1 cellular context compared by ENCODE assay signal in genomic region chr7:8133188-8133848, GRCh38.
TF ChIP-seq lines count a peak whose summit lies in the region.

No MANE protein-coding gene starts in this region.

TF ChIP-seq in GM23338, 12 proteins besides CTCF, POLR2A, EP300 and RAD21 (continued from another document):
- TF ChIP-seq ZNF462 (CRISPR knock-in tag; IDR thresholded peaks at IDR 0.05) (no peak), ZNF331 (CRISPR knock-in tag; IDR thresholded peaks at IDR 0.05; ENCODE audit: low read depth) (no peak), ETS1 (IDR thresholded peaks at IDR 0.05) (no peak), STAT1 (IDR thresholded peaks at IDR 0.05; ENCODE audit: unreplicated experiment) (no peak), POLR2AphosphoS5 (IDR thresholded peaks at IDR 0.05; ENCODE audit: low read depth) (no peak)
